1 cellular context compared by ENCODE assay signal in genomic region chr14:69648480-69649414, GRCh38.
A peak's percentile ranks its signal among the peaks of the same experiment; 100 is the strongest.
TF ChIP-seq lines count a peak whose summit lies in the region.

No MANE protein-coding gene starts in this region.

TF ChIP-seq in HepG2, 621 proteins besides CTCF, POLR2A, EP300 and RAD21 (continued from another document):
- TF ChIP-seq HOMEZ (CRISPR knock-in tag; IDR thresholded peaks at IDR 0.05; ENCODE audit: low read depth) (peak; percentile 45; the same call in 1 of the 2 replicates), ETV5 (CRISPR knock-in tag; IDR thresholded peaks at IDR 0.05; ENCODE audit: borderline replicate concordance) (peak; percentile 53; the same call in 1 of the 2 replicates), FLYWCH1 (CRISPR knock-in tag; IDR thresholded peaks at IDR 0.05) (no peak), FOXK1 (CRISPR knock-in tag; IDR thresholded peaks at IDR 0.05; ENCODE audit: borderline replicate concordance, low read depth) (peak; percentile 43; the same call in 1 of the 2 replicates), MAFK (conservative IDR thresholded peaks at IDR 0.05 in 1 of 2, IDR thresholded peaks at IDR 0.05 in 1 of 2; ENCODE audit: low read length in 2 of 2) (peak; percentile 22 to 24; a peak in 2 of 4 replicates), HMG20A (CRISPR knock-in tag; IDR thresholded peaks at IDR 0.05; ENCODE audit: borderline replicate concordance) (0 out of 2 replicates have a peak, but pooled peaks have one; percentile 11), ZNF138 (CRISPR knock-in tag; IDR thresholded peaks at IDR 0.05; ENCODE audit: low read depth) (no peak), NFKBIZ (CRISPR knock-in tag; IDR thresholded peaks at IDR 0.05) (peak; percentile 9; the same call in 1 of the 2 replicates), ZNF383 (CRISPR knock-in tag; IDR thresholded peaks at IDR 0.05; ENCODE audit: borderline replicate concordance) (no peak), ZNF30 (CRISPR knock-in tag; IDR thresholded peaks at IDR 0.05) (no peak), ZBTB33 (CRISPR knock-in tag; IDR thresholded peaks at IDR 0.05) (no peak), HNF4G (IDR thresholded peaks at IDR 0.05; ENCODE audit: borderline replicate concordance, low read depth, low read length) (peak; percentile 45; the same call in 1 of the 2 replicates), HNF4G (CRISPR knock-in tag; IDR thresholded peaks at IDR 0.05; ENCODE audit: borderline replicate concordance, low read depth) (peak; percentile 15; the same call in 1 of the 2 replicates), HDAC2 (CRISPR knock-in tag; IDR thresholded peaks at IDR 0.05) (peak; percentile 13; the same call in 1 of the 2 replicates), NFYB (CRISPR knock-in tag; IDR thresholded peaks at IDR 0.05) (no peak), SAP130 (CRISPR knock-in tag; IDR thresholded peaks at IDR 0.05; ENCODE audit: low read depth) (peak; percentile 48), SMAD3 (CRISPR knock-in tag; IDR thresholded peaks at IDR 0.05) (0 out of 2 replicates have a peak, but pooled peaks have one; percentile 9), DMAP1 (CRISPR knock-in tag; IDR thresholded peaks at IDR 0.05) (no peak), BATF2 (CRISPR knock-in tag; IDR thresholded peaks at IDR 0.05) (no peak), FOXP4 (CRISPR knock-in tag; IDR thresholded peaks at IDR 0.05) (peak; percentile 63), GATAD2A (CRISPR knock-in tag; IDR thresholded peaks at IDR 0.05) (peak; percentile 32), GLMP (CRISPR knock-in tag; IDR thresholded peaks at IDR 0.05; ENCODE audit: borderline replicate concordance) (no peak), PHF20 (CRISPR knock-in tag; IDR thresholded peaks at IDR 0.05) (peak; percentile 47; the same call in 1 of the 2 replicates), SOX5 (CRISPR knock-in tag; IDR thresholded peaks at IDR 0.05; ENCODE audit: borderline replicate concordance) (0 out of 2 replicates have a peak, but pooled peaks have one; percentile 2), TCF7 (IDR thresholded peaks at IDR 0.05; ENCODE audit: low read depth) (0 out of 2 replicates have a peak, but pooled peaks have one; percentile 19), KAT7 (CRISPR knock-in tag; IDR thresholded peaks at IDR 0.05; ENCODE audit: borderline replicate concordance) (no peak), TBX2 (CRISPR knock-in tag; IDR thresholded peaks at IDR 0.05; ENCODE audit: borderline replicate concordance) (0 out of 2 replicates have a peak, but pooled peaks have one; percentile 16)
- TF ChIP-seq, protein P1, sequence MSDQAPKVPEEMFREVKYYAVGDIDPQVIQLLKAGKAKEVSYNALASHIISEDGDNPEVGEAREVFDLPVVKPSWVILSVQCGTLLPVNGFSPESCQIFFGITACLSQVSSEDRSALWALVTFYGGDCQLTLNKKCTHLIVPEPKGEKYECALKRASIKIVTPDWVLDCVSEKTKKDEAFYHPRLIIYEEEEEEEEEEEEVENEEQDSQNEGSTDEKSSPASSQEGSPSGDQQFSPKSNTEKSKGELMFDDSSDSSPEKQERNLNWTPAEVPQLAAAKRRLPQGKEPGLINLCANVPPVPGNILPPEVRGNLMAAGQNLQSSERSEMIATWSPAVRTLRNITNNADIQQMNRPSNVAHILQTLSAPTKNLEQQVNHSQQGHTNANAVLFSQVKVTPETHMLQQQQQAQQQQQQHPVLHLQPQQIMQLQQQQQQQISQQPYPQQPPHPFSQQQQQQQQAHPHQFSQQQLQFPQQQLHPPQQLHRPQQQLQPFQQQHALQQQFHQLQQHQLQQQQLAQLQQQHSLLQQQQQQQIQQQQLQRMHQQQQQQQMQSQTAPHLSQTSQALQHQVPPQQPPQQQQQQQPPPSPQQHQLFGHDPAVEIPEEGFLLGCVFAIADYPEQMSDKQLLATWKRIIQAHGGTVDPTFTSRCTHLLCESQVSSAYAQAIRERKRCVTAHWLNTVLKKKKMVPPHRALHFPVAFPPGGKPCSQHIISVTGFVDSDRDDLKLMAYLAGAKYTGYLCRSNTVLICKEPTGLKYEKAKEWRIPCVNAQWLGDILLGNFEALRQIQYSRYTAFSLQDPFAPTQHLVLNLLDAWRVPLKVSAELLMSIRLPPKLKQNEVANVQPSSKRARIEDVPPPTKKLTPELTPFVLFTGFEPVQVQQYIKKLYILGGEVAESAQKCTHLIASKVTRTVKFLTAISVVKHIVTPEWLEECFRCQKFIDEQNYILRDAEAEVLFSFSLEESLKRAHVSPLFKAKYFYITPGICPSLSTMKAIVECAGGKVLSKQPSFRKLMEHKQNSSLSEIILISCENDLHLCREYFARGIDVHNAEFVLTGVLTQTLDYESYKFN (CRISPR knock-in tag; conservative IDR thresholded peaks at IDR 0.05): peak; percentile 65
- TF ChIP-seq, protein P2, sequence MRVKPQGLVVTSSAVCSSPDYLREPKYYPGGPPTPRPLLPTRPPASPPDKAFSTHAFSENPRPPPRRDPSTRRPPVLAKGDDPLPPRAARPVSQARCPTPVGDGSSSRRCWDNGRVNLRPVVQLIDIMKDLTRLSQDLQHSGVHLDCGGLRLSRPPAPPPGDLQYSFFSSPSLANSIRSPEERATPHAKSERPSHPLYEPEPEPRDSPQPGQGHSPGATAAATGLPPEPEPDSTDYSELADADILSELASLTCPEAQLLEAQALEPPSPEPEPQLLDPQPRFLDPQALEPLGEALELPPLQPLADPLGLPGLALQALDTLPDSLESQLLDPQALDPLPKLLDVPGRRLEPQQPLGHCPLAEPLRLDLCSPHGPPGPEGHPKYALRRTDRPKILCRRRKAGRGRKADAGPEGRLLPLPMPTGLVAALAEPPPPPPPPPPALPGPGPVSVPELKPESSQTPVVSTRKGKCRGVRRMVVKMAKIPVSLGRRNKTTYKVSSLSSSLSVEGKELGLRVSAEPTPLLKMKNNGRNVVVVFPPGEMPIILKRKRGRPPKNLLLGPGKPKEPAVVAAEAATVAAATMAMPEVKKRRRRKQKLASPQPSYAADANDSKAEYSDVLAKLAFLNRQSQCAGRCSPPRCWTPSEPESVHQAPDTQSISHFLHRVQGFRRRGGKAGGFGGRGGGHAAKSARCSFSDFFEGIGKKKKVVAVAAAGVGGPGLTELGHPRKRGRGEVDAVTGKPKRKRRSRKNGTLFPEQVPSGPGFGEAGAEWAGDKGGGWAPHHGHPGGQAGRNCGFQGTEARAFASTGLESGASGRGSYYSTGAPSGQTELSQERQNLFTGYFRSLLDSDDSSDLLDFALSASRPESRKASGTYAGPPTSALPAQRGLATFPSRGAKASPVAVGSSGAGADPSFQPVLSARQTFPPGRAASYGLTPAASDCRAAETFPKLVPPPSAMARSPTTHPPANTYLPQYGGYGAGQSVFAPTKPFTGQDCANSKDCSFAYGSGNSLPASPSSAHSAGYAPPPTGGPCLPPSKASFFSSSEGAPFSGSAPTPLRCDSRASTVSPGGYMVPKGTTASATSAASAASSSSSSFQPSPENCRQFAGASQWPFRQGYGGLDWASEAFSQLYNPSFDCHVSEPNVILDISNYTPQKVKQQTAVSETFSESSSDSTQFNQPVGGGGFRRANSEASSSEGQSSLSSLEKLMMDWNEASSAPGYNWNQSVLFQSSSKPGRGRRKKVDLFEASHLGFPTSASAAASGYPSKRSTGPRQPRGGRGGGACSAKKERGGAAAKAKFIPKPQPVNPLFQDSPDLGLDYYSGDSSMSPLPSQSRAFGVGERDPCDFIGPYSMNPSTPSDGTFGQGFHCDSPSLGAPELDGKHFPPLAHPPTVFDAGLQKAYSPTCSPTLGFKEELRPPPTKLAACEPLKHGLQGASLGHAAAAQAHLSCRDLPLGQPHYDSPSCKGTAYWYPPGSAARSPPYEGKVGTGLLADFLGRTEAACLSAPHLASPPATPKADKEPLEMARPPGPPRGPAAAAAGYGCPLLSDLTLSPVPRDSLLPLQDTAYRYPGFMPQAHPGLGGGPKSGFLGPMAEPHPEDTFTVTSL (CRISPR knock-in tag; IDR thresholded peaks at IDR 0.05; ENCODE audit: borderline replicate concordance): peak; percentile 57; the same call in 1 of the 2 replicates
TF ChIP-seq in HepG2: peak in this region for 50.
